In genomic region chr14:58199726-58200479, GRCh38 we compare ENCODE assay signal across 8 cellular contexts. TPM values are rescaled to one million over a fixed set of nuclear protein-coding genes. Genes with fewer than 3 reads are reported as not detected.
DNase-seq lines count a peak whose midpoint lies in the region; ATAC-seq and TF ChIP-seq lines count a peak whose summit lies in the region.

Gene ACTR10, plus strand, starts transcription at chr14:58200149. Its CDS starts 69 bp downstream, at chr14:58200218.

- CTCF ChIA-PET in CD4-positive, alpha-beta memory T cell (lab: Charles Lee; ENCODE audit: partially characterized antibody) = interaction anchor here (0.7 to 1.8 kb wide), 4 partner anchors 29 to 98 kb away, joined by 3 to 6 read pairs (median 4); partner anchors contain the start of gene ARID4A
- CTCF ChIA-PET in activated CD8-positive, alpha-beta T cell treated with anti-CD3 and anti-CD28 coated beads for 36 hours (lab: Charles Lee) = interaction anchor here (1.2 to 1.6 kb wide), 2 partner anchors 18 to 40 kb away, joined by 3 to 4 read pairs; no protein-coding TSS in a partner anchor

- TF ChIP-seq CTCF in activated CD8-positive, alpha-beta T cell treated with anti-CD3 and anti-CD28 coated beads for 36 hours (IDR thresholded peaks at IDR 0.05) = no peak
- no peak for TF ChIP-seq CTCF in lower leg skin (IDR thresholded peaks at IDR 0.05)

- H3K4me3 ChIP-seq in CD4-positive, alpha-beta memory T cell (ENCODE audit: low read length in 2 of 2) = peak within 1 kb of the TSS; percentile 64 to 75
- H3K4me3 ChIP-seq in duodenal mucosa (ENCODE audit: low read depth in 1 of 2, low read length in 2 of 2) = peak within 1 kb of the TSS; percentile 86 to 96
- H3K4me3 ChIP-seq in lower leg skin (ENCODE audit: low read depth, poor library complexity, severe bottlenecking) = peak within 1 kb of the TSS; percentile 61

- H3K9me3 ChIP-seq in CD4-positive, alpha-beta memory T cell (ENCODE audit: control insufficient read depth in 1 of 2, low read length in 2 of 2) = no peaks in the 10 kb centered on the region
- H3K9me3 ChIP-seq in duodenal mucosa (ENCODE audit: control insufficient read depth in 1 of 2, low read length in 2 of 2) = no peaks in the 10 kb centered on the region

- H3K27me3 Mint-ChIP-seq in CD4-positive, alpha-beta memory T cell = no peaks in the 10 kb centered on the region
- H3K27me3 Mint-ChIP-seq in activated CD8-positive, alpha-beta T cell treated with anti-CD3 and anti-CD28 coated beads for 36 hours = no peaks in the 10 kb centered on the region

- WGBS in lower leg skin, 2 donors = 0 to 1% methylated on average over 31 to 63 of the region's 78 CpGs

- peaks cover 22 to 48% (median 34%) of the 10 kb centered on the region in 4 donors for H3K4me1 Mint-ChIP-seq in CD4-positive, alpha-beta memory T cell
- peaks cover 28% of the 10 kb centered on the region for H3K4me1 Mint-ChIP-seq in activated CD8-positive, alpha-beta T cell treated with anti-CD3 and anti-CD28 coated beads for 36 hours (ENCODE audit: low read depth)

- peaks cover 33% of the 10 kb centered on the region for H3K4me1 ChIP-seq in CD4-positive, alpha-beta memory T cell (ENCODE audit: insufficient read depth, low read length)
- peaks cover 13 to 14% of the 10 kb centered on the region in 2 donors for H3K4me1 ChIP-seq in duodenal mucosa (ENCODE audit: control insufficient read depth in 1 of 2, insufficient read depth in 2 of 2, low read length in 2 of 2)

- POLR2A ChIA-PET in CD4-positive, alpha-beta memory T cell (lab: Charles Lee; ENCODE audit: partially characterized antibody) = interaction anchor here (0.8 to 3.7 kb wide), 12 partner anchors 24 to 810 kb away, joined by 3 to 43 read pairs (median 6); partner anchors contain the start of genes ARID4A, KIAA0586, NAA30 and PSMA3
- POLR2A ChIA-PET in activated CD8-positive, alpha-beta T cell treated with anti-CD3 and anti-CD28 coated beads for 36 hours (lab: Charles Lee) = interaction anchor here (0.7 to 1.7 kb wide), 8 partner anchors 9 to 228 kb away, joined by 3 to 5 read pairs (median 3); partner anchors contain the start of genes KIAA0586, PSMA3 and TIMM9

- H3K36me3 ChIP-seq in CD4-positive, alpha-beta memory T cell (ENCODE audit: insufficient read depth, low read length) = no peaks in the 10 kb centered on the region
- H3K36me3 ChIP-seq in duodenal mucosa (ENCODE audit: control insufficient read depth in 1 of 2, insufficient read depth in 2 of 2, low read length in 2 of 2) = no peaks in the 10 kb centered on the region

- H3K27me3 ChIP-seq in CD4-positive, alpha-beta memory T cell (ENCODE audit: insufficient read depth, low read length) = no peaks in the 10 kb centered on the region
- H3K27me3 ChIP-seq in duodenal mucosa (ENCODE audit: control insufficient read depth in 1 of 2, insufficient read depth in 2 of 2, low read length in 2 of 2) = no peaks in the 10 kb centered on the region

- peak within 1 kb of the TSS; percentile 78 for H3K27ac ChIP-seq in CD4-positive, alpha-beta memory T cell (ENCODE audit: low read depth, low read length)
- H3K27ac ChIP-seq in duodenal mucosa (ENCODE audit: low read depth, low read length) = peak within 1 kb of the TSS; percentile 96

- H3K9ac ChIP-seq in duodenal mucosa (ENCODE audit: low read depth in 1 of 2, low read length in 2 of 2) = peak within 1 kb of the TSS; percentile 97 to 99

- H3K4me3 Mint-ChIP-seq in CD4-positive, alpha-beta memory T cell = peak within 1 kb of the TSS; percentile 94 to 97 (median 96)
- H3K4me3 Mint-ChIP-seq in activated CD8-positive, alpha-beta T cell treated with anti-CD3 and anti-CD28 coated beads for 36 hours = peak within 1 kb of the TSS; percentile 93

- peak; percentile 96 for ATAC-seq in GM19455 (IDR thresholded peaks at IDR 0.05; ENCODE audit: unreplicated experiment)
- ATAC-seq in activated CD8-positive, alpha-beta T cell treated with anti-CD3 and anti-CD28 coated beads for 36 hours = peak; percentile 93

- peak; percentile 84 to 91 (median 87) for DNase-seq in CD4-positive, alpha-beta memory T cell
- DNase-seq in HK-2 (ENCODE audit: unreplicated experiment) (peak; percentile 87), NCI-H82 treated with DMSO at 0.1 percent for 48 hours (lab: John Stamatoyannopoulos, UW; ENCODE audit: unreplicated experiment) (peak; percentile 99), lower leg skin (ENCODE audit: low spot score in 2 of 2) (peak; percentile 77 to 96)
- DNase-seq in activated CD8-positive, alpha-beta T cell treated with anti-CD3 and anti-CD28 coated beads for 36 hours = peak; percentile 93
- DNase-seq in stimulated activated CD4-positive, alpha-beta T cell treated with anti-CD3 and anti-CD28 coated beads, Interleukin-4, amount 100 ng/mL, for 4 hours = peak; percentile 85

- peak within 1 kb of the TSS; percentile 94 to 99 (median 98) for H3K27ac Mint-ChIP-seq in CD4-positive, alpha-beta memory T cell
- H3K27ac Mint-ChIP-seq in activated CD8-positive, alpha-beta T cell treated with anti-CD3 and anti-CD28 coated beads for 36 hours = peak within 1 kb of the TSS; percentile 93

- H3K36me3 Mint-ChIP-seq in CD4-positive, alpha-beta memory T cell = peaks cover 0 to 25% of the 10 kb centered on the region in 2 donors
- H3K36me3 Mint-ChIP-seq in activated CD8-positive, alpha-beta T cell treated with anti-CD3 and anti-CD28 coated beads for 36 hours (ENCODE audit: low read depth) = peaks cover 6% of the 10 kb centered on the region

- TF ChIP-seq POLR2A in lower leg skin (IDR thresholded peaks at IDR 0.05) = no peak

- H3K9me3 Mint-ChIP-seq in CD4-positive, alpha-beta memory T cell = peaks cover 0 to 2% (median 0%) of the 10 kb centered on the region in 8 donors
- H3K9me3 Mint-ChIP-seq in activated CD8-positive, alpha-beta T cell treated with anti-CD3 and anti-CD28 coated beads for 36 hours = no peaks in the 10 kb centered on the region

- intact Hi-C loops in CD4-positive, alpha-beta memory T cell (cut with micrococcal nuclease) = loop anchor here (1.0 to 5.0 kb wide), 7 partner anchors 39 to 988 kb away; partner anchors contain the start of genes AP5M1, ARID4A, DAAM1 and EXOC5
- intact Hi-C loops in activated CD8-positive, alpha-beta T cell treated with anti-CD3 and anti-CD28 coated beads for 36 hours (cut with micrococcal nuclease) = loop anchor here (5.0 kb wide), 1 partner anchor 42 kb away; the partner anchor contains the start of gene PSMA3
- intact Hi-C loops in lower leg skin (cut with DNase I; ENCODE audit: low total_unique reads) = no loop called here

RNA-seq across cellular contexts. Expression of gene ACTR10, which starts in this region (rescaled TPM):
- total RNA-seq in CD4-positive, alpha-beta memory T cell = 10 to 100 TPM; 53.7 to 54.9 TPM
- polyA plus RNA-seq in CD4-positive, alpha-beta memory T cell = 10 to 100 TPM; 85.5 to 87.8 TPM
- total RNA-seq in activated CD8-positive, alpha-beta T cell treated with anti-CD3 and anti-CD28 coated beads for 36 hours = 10 to 100 TPM; 30.3 to 36.5 TPM
- 10 to 100 TPM; 47.2 to 72.0 (median 59.0) TPM for total RNA-seq in lower leg skin

Comparison
In these comparisons a context has a peak if more than half of its experiments do, and no peak if none do; other contexts are left out.
1. Peak in every context shown above with its lines: DNase-seq, ATAC-seq, H3K4me3 ChIP-seq and H3K27ac ChIP-seq.